ENCODE assay signal across 19 cellular contexts in the genomic region with DNA sequence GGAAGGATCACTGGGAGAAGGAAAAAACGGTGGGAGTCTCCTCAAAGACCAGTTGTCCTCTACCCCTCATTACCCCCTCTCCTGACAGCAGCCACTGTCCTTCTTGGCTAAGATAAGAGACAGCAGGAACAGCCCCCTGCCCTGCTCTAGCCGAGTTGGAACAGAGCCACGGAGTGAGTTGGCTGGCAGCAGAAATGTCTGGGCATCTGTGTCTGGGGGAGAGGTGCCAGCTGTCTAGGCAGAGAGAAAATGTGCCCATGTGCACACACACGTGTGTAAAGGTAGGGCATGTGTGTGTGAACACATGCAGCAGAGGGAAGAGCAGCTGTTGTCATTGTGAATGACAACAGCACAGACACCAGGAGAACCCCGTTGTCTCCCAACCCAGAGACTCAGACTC. TPM values are rescaled to one million over a fixed set of nuclear protein-coding genes. Genes with fewer than 3 reads are reported as not detected.
A peak's percentile ranks its signal among the peaks of the same experiment; 100 is the strongest.
DNase-seq lines count a peak whose midpoint lies in the region; ATAC-seq and TF ChIP-seq lines count a peak whose summit lies in the region.
"Had no signal": no experiment of that assay in that cellular context is flagged by ENCODE, and none has a peak within 500 bp of the region (broad histone marks: within the 10 kb centered on the region; RNA-seq: fewer than 3 reads in every experiment).

No MANE protein-coding gene starts in this region.

- no peak for DNase-seq in Right ventricle myocardium superior
- DNase-seq in right atrium auricular region (ENCODE audit: low spot score), result no peak
- peak; percentile 79 for DNase-seq in SK-N-SH
- DNase-seq in right cardiac atrium, result peak in 1 of 3 donors; percentile 28
- DNase-seq in HAP-1 (ENCODE audit: low spot score in 2 of 2), result no peak
- DNase-seq in activated CD4-positive, alpha-beta T cell treated with anti-CD3 and anti-CD28 coated beads for 1 hour, result no peak
- DNase-seq in stimulated activated CD4-positive, alpha-beta T cell treated with anti-CD3 and anti-CD28 coated beads, Interleukin-1b, Interleukin-23, amount 100 ng/mL, for 48 hours, result no peak
- DNase-seq: ACHN; activated CD4-positive, alpha-beta T cell treated with anti-CD3 and anti-CD28 coated beads for 4 hours; activated CD8-positive, alpha-beta memory T cell treated with anti-CD3 and anti-CD28 coated beads, Interleukin-2, amount 10 ng/mL, durations not matched to agents 7 days and 5 days; GDM1; NCI-H774; OCI-M1; SIG-M5; T-helper 1 cell had no signal

- H3K36me3 ChIP-seq in right atrium auricular region (no peaks in the 10 kb centered on the region), SK-N-SH (replicated peaks in 1 of 2; ENCODE audit: control insufficient read depth in 1 of 2, insufficient read depth in 2 of 2, low read length in 1 of 2) (no peaks in the 10 kb centered on the region), HAP-1 (replicated peaks) (no peaks in the 10 kb centered on the region)
- H3K36me3 ChIP-seq: breast epithelium had no signal

- no peak for TF ChIP-seq CTCF in right atrium auricular region (IDR thresholded peaks at IDR 0.05)
- no peak for TF ChIP-seq CTCF in SK-N-SH (IDR thresholded peaks at IDR 0.05)

- ATAC-seq in Right ventricle myocardium superior (ENCODE audit: poor library complexity) (peak; percentile 50), right cardiac atrium (peak; percentile 53 to 57), HG03159 (IDR thresholded peaks at IDR 0.05; ENCODE audit: unreplicated experiment) (no peak)
- ATAC-seq: activated CD8-positive, alpha-beta memory T cell treated with anti-CD3 and anti-CD28 coated beads, Interleukin-2, amount 10 ng/mL, durations not matched to agents 7 days and 5 days had no signal

- in situ Hi-C loops in HAP-1 (cut with MboI; ENCODE audit: low sequenced_read_pairs), result no loop called here

- WGBS in SK-N-SH (ENCODE audit: low lambda C conversion rate), result 29% methylated on average over 5 of the region's 5 CpGs
- WGBS in right cardiac atrium, result 34% methylated on average over 5 of the region's 5 CpGs

- peak in 1 of 2 experiments; percentile 73; a peak in 1 of 4 replicates for TF ChIP-seq EP300 in SK-N-SH (IDR thresholded peaks at IDR 0.05; ENCODE audit: borderline replicate concordance in 1 of 2, low read depth in 1 of 2, low read length in 1 of 2)

- H3K4me1 ChIP-seq in right atrium auricular region, result no peaks in the 10 kb centered on the region
- peaks cover 0 to 18% of the 10 kb centered on the region in 2 experiments; a peak in 1 of 4 replicates for H3K4me1 ChIP-seq in SK-N-SH (ENCODE audit: control insufficient read depth in 1 of 2, insufficient read depth in 2 of 2, low read depth in 1 of 2, low read length in 1 of 2)
- H3K4me1 ChIP-seq in right cardiac atrium (ENCODE audit: control insufficient read depth, insufficient read depth, low read length), result no peaks in the 10 kb centered on the region
- no peaks in the 10 kb centered on the region; the same call in 1 of the 2 replicates for H3K4me1 ChIP-seq in HAP-1
- H3K4me1 ChIP-seq: breast epithelium had no signal

- no peaks in the 10 kb centered on the region for H3K27me3 ChIP-seq in right atrium auricular region
- no peaks in the 10 kb centered on the region for H3K27me3 ChIP-seq in SK-N-SH (ENCODE audit: insufficient read depth)
- no peaks in the 10 kb centered on the region for H3K27me3 ChIP-seq in right cardiac atrium (ENCODE audit: control insufficient read depth, insufficient read depth)
- no peaks in the 10 kb centered on the region for H3K27me3 ChIP-seq in HAP-1 (ENCODE audit: low read depth)
- H3K27me3 ChIP-seq: breast epithelium had no signal

- H3K9me3 ChIP-seq in right atrium auricular region, result no peaks in the 10 kb centered on the region
- no peaks in the 10 kb centered on the region for H3K9me3 ChIP-seq in SK-N-SH
- no peaks in the 10 kb centered on the region for H3K9me3 ChIP-seq in right cardiac atrium (ENCODE audit: control insufficient read depth, low read length)
- no peaks in the 10 kb centered on the region for H3K9me3 ChIP-seq in HAP-1
- H3K9me3 ChIP-seq: breast epithelium had no signal

- no peaks in the 10 kb centered on the region for H3F3A ChIP-seq in SK-N-SH (replicated peaks; ENCODE audit: insufficient read depth)

- peak overlapping the region in 1 of 2 donors; percentile 37 for H3K27ac ChIP-seq in right atrium auricular region
- peak overlapping the region in 1 of 2 experiments; percentile 71; a peak in 2 of 4 replicates for H3K27ac ChIP-seq in SK-N-SH (ENCODE audit: low read depth in 2 of 2, low read length in 1 of 2)
- peak overlapping the region; percentile 26 for H3K27ac ChIP-seq in right cardiac atrium (ENCODE audit: low read length)
- H3K27ac ChIP-seq: breast epithelium, C4-2B had no signal

- H3K4me3 ChIP-seq in right atrium auricular region (no peak overlapping the region), SK-N-SH (ENCODE audit: low read depth in 2 of 2, low read length in 1 of 2) (no peak overlapping the region), right cardiac atrium (ENCODE audit: low read length) (no peak overlapping the region), HAP-1 (no peak overlapping the region)
- H3K4me3 ChIP-seq: breast epithelium, coronary artery had no signal

- intact Hi-C loops in Right ventricle myocardium superior (cut with DNase I) (no loop called here), right cardiac atrium (cut with DNase I) (no loop called here)

- CTCF ChIA-PET in SK-N-SH (lab: Yijun Ruan, JAX), result interaction anchor here (0.9 to 15.1 kb wide), 8 partner anchors 9 to 98 kb away, joined by 3 to 236 read pairs (median 5); a partner anchor contains a TSS

- no peaks in the 10 kb centered on the region for H4K20me1 ChIP-seq in SK-N-SH (ENCODE audit: insufficient read depth)

- POLR2A ChIA-PET in SK-N-SH (lab: Yijun Ruan, JAX), result interaction anchor here (0.6 to 0.8 kb wide), 2 partner anchors 9 to 251 kb away, joined by 3 to 4 read pairs; a partner anchor contains a TSS

- H2AFZ ChIP-seq in SK-N-SH (ENCODE audit: low read depth), result no peak overlapping the region

- no peak overlapping the region for H3K4me2 ChIP-seq in SK-N-SH

- no peaks in the 10 kb centered on the region for H3K79me2 ChIP-seq in SK-N-SH (ENCODE audit: insufficient read depth)

- no peak; the same call in 1 of the 2 replicates for TF ChIP-seq RAD21 in SK-N-SH (IDR thresholded peaks at IDR 0.05; ENCODE audit: low read length)

- H3K9me2 ChIP-seq in SK-N-SH, result no peaks in the 10 kb centered on the region

- no peak overlapping the region for H3K9ac ChIP-seq in SK-N-SH

TF ChIP-seq in SK-N-SH, 30 proteins besides CTCF, POLR2A, EP300 and RAD21:
- peak; percentile 69; the same call in 1 of the 2 replicates for TF ChIP-seq RCOR1 (IDR thresholded peaks at IDR 0.05; ENCODE audit: low read length)
- peak; percentile 98 for TF ChIP-seq MXI1 (IDR thresholded peaks at IDR 0.05; ENCODE audit: low read depth, low read length)
- no peak for TF ChIP-seq JUND (IDR thresholded peaks at IDR 0.05)
- TF ChIP-seq, protein P1, sequence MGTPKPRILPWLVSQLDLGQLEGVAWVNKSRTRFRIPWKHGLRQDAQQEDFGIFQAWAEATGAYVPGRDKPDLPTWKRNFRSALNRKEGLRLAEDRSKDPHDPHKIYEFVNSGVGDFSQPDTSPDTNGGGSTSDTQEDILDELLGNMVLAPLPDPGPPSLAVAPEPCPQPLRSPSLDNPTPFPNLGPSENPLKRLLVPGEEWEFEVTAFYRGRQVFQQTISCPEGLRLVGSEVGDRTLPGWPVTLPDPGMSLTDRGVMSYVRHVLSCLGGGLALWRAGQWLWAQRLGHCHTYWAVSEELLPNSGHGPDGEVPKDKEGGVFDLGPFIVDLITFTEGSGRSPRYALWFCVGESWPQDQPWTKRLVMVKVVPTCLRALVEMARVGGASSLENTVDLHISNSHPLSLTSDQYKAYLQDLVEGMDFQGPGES (IDR thresholded peaks at IDR 0.05; ENCODE audit: low read depth, low read length), result no peak
- peak; percentile 66; the same call in 1 of the 2 replicates for TF ChIP-seq FOXJ3 (CRISPR knock-in tag; IDR thresholded peaks at IDR 0.05)
- peak; percentile 81 for TF ChIP-seq GATA2 (CRISPR knock-in tag; IDR thresholded peaks at IDR 0.05)
- TF ChIP-seq MEF2A (IDR thresholded peaks at IDR 0.05; ENCODE audit: borderline replicate concordance, low read depth), result no peak
- no peak for TF ChIP-seq TCF12 (IDR thresholded peaks at IDR 0.05)
- TF ChIP-seq NFIC (IDR thresholded peaks at IDR 0.05; ENCODE audit: borderline replicate concordance), result peak; percentile 23; the same call in 1 of the 2 replicates

RNA-seq across cellular contexts. Expression of a gene that starts 9.4 kb away (rescaled TPM):
- 7.3 TPM for total RNA-seq in Right ventricle myocardium superior
- total RNA-seq in right atrium auricular region, result 1 to 10 TPM; 4.2 to 7.4 TPM
- 24.0 and 29.1 TPM in 2 replicates for polyA plus RNA-seq in SK-N-SH (2012; rRNA removed)
- 20.5 and 25.9 TPM in 2 replicates for polyA plus RNA-seq in SK-N-SH (2012; cell fraction: cytosol; rRNA removed)
- polyA plus RNA-seq in SK-N-SH (2012; cell fraction: nucleus; rRNA removed), result 31.2 and 40.6 TPM in 2 replicates
- total RNA-seq in right cardiac atrium, result 10 to 100 TPM in 1 of 4 donors, 1 to 10 TPM in 3; 6.2 to 10.6 (median 6.6) TPM
- 8.3 TPM for polyA plus RNA-seq in right cardiac atrium

RNA-seq across cellular contexts. Expression of a gene that starts 30.2 kb away (rescaled TPM):
- total RNA-seq in Right ventricle myocardium superior (16.6 TPM), right atrium auricular region (10 to 100 TPM; 13.3 to 14.4 TPM), right cardiac atrium (10 to 100 TPM; 17.6 to 23.1 (median 20.5) TPM)
- polyA plus RNA-seq in SK-N-SH (2012; rRNA removed) (22.5 and 27.8 TPM in 2 replicates), right cardiac atrium (11.7 TPM)
- polyA plus RNA-seq in SK-N-SH (2012; cell fraction: cytosol; rRNA removed), result 27.0 and 27.7 TPM in 2 replicates
- polyA plus RNA-seq in SK-N-SH (2012; cell fraction: nucleus; rRNA removed), result 22.5 and 39.9 TPM in 2 replicates

RNA-seq across cellular contexts. Expression of a gene that starts 36.5 kb away (rescaled TPM):
- total RNA-seq in Right ventricle myocardium superior (20.0 TPM), right atrium auricular region (10 to 100 TPM; 17.4 to 27.4 TPM), right cardiac atrium (10 to 100 TPM; 13.9 to 22.2 (median 16.2) TPM)
- polyA plus RNA-seq in SK-N-SH (2012; rRNA removed) (80.4 and 82.0 TPM in 2 replicates), right cardiac atrium (13.8 TPM)
- 32.4 and 59.8 TPM in 2 replicates for polyA plus RNA-seq in SK-N-SH (2012; cell fraction: cytosol; rRNA removed)
- polyA plus RNA-seq in SK-N-SH (2012; cell fraction: nucleus; rRNA removed), result 120 and 129 TPM in 2 replicates
